In genomic region chr3:127177226-127177625, GRCh38 we compare ENCODE assay signal across 14 cellular contexts. TPM values are rescaled to one million over a fixed set of nuclear protein-coding genes. Genes with fewer than 3 reads are reported as not detected.
DNase-seq lines count a peak whose midpoint lies in the region; ATAC-seq, FAIRE-seq and TF ChIP-seq lines count a peak whose summit lies in the region.
"Had no signal": no experiment of that assay in that cellular context is flagged by ENCODE, and none has a peak within 500 bp of the region (broad histone marks: within the 10 kb centered on the region; RNA-seq: fewer than 3 reads in every experiment).

No MANE protein-coding gene starts in this region.

- H3K79me2 ChIP-seq in DND-41 (ENCODE audit: insufficient read depth, low read length) (no peaks in the 10 kb centered on the region), H1 (ENCODE audit: control insufficient read depth in 1 of 2, insufficient read depth in 2 of 2, low read length in 2 of 2) (no peaks in the 10 kb centered on the region)

- H2BK120ac ChIP-seq in H1 (replicated peaks; ENCODE audit: low read depth, low read length), result no peak overlapping the region

- H3K27me3 ChIP-seq in DND-41 (ENCODE audit: insufficient read depth, low read length, poor library complexity), result no peaks in the 10 kb centered on the region
- no peaks in the 10 kb centered on the region for H3K27me3 ChIP-seq in H1 (replicated peaks in 1 of 4; ENCODE audit: control insufficient read depth in 3 of 4, extremely low read depth in 1 of 4, insufficient read depth in 3 of 4, low read length in 3 of 4)
- H3K27me3 ChIP-seq in pancreas, result no peaks in the 10 kb centered on the region

- H2AFZ ChIP-seq in DND-41 (ENCODE audit: low read depth, low read length) (no peak overlapping the region), H1 (ENCODE audit: low read length) (no peak overlapping the region)

- H4K20me1 ChIP-seq in DND-41 (ENCODE audit: insufficient read depth, low read length) (no peaks in the 10 kb centered on the region), H1 (replicated peaks in 1 of 2; ENCODE audit: control insufficient read depth in 1 of 2, insufficient read depth in 2 of 2, low read length in 2 of 2) (peaks cover 0 to 2% of the 10 kb centered on the region in 2 experiments)

- H3K4me3 ChIP-seq in DND-41 (ENCODE audit: low read depth in 1 of 2, low read length in 2 of 2) (no peak overlapping the region), LNCaP clone FGC (ENCODE audit: low read depth, low read length) (no peak overlapping the region), H1 (ENCODE audit: extremely low read depth in 1 of 4, insufficient read depth in 2 of 4, low read depth in 3 of 4, low read length in 4 of 4) (no peak overlapping the region), pancreas (no peak overlapping the region)

- H3K4me1 ChIP-seq in DND-41 (ENCODE audit: insufficient read depth, low read length) (no peaks in the 10 kb centered on the region), H1 (replicated peaks in 1 of 4; ENCODE audit: control insufficient read depth in 3 of 4, insufficient read depth in 4 of 4, low read length in 3 of 4) (peaks cover 0 to 3% (median 1%) of the 10 kb centered on the region in 4 experiments; a peak in 2 of 7 replicates), pancreas (no peaks in the 10 kb centered on the region)

- H4K8ac ChIP-seq in H1 (ENCODE audit: extremely low read depth, insufficient read depth, low read length), result no peak overlapping the region

- no peak for ATAC-seq in DND-41 (ENCODE audit: insufficient read depth, low read depth)
- peak in 3 of 4 donors; percentile 42 to 73 (median 66) for ATAC-seq in pancreas
- ATAC-seq in HG03097 (IDR thresholded peaks at IDR 0.05; ENCODE audit: low FRiP score, unreplicated experiment), result no peak
- ATAC-seq in HG02970 (IDR thresholded peaks at IDR 0.05; ENCODE audit: low FRiP score, unreplicated experiment), result no peak
- ATAC-seq in HG03378 (IDR thresholded peaks at IDR 0.05; ENCODE audit: unreplicated experiment), result no peak

- intact Hi-C loops in pancreas (cut with DNase I), result no loop called here

- no peak overlapping the region for H2BK15ac ChIP-seq in H1 (ENCODE audit: low read length)

- H3K9me3 ChIP-seq in DND-41 (ENCODE audit: insufficient read depth, low read length, severe bottlenecking), result peaks cover 2% of the 10 kb centered on the region
- no peaks in the 10 kb centered on the region for H3K9me3 ChIP-seq in H1 (ENCODE audit: insufficient read depth in 2 of 2, low read depth in 1 of 2, low read length in 1 of 2)
- H3K9me3 ChIP-seq in pancreas, result no peaks in the 10 kb centered on the region

- H3K4me2 ChIP-seq in DND-41 (ENCODE audit: insufficient read depth, low read length) (no peak overlapping the region), H1 (ENCODE audit: insufficient read depth in 1 of 2, low read depth in 2 of 2, low read length in 2 of 2) (no peak overlapping the region)

- H3K27ac ChIP-seq in DND-41 (ENCODE audit: low read length) (no peak overlapping the region), H1 (ENCODE audit: low read depth, low read length) (no peak overlapping the region), pancreas (no peak overlapping the region)

- WGBS in H1 (ENCODE audit: extremely low coverage in 1 of 2, insufficient coverage in 1 of 2, insufficient read length in 1 of 2, insufficient replicate concordance in 2 of 2, low coverage in 1 of 2, low lambda C conversion rate in 2 of 2, missing lambda C conversion rate in 1 of 2), 2 experiments, result 54% methylated on average over 1 of the region's 1 CpG; no CpG with 5 or more reads in 1 of the 2 experiments
- 29 to 31% methylated on average over 1 of the region's 1 CpG for WGBS in pancreas, 2 donors

- no peak overlapping the region for H3K56ac ChIP-seq in H1 (replicated peaks; ENCODE audit: insufficient read length, low read depth, low read length)

- H3K23ac ChIP-seq in H1 (ENCODE audit: insufficient read length), result no peak overlapping the region

- H2AK5ac ChIP-seq in H1 (ENCODE audit: low read depth, low read length), result no peak overlapping the region

- H3K36me3 ChIP-seq in DND-41 (ENCODE audit: insufficient read depth, low read length), result no peaks in the 10 kb centered on the region
- H3K36me3 ChIP-seq in H1 (ENCODE audit: control insufficient read depth in 2 of 4, insufficient read depth in 4 of 4, low read length in 3 of 4), result no peaks in the 10 kb centered on the region
- H3K36me3 ChIP-seq in pancreas, result no peaks in the 10 kb centered on the region

- no peak overlapping the region for H2BK12ac ChIP-seq in H1 (ENCODE audit: low read depth, low read length)

- no peaks in the 10 kb centered on the region for H3K79me1 ChIP-seq in H1 (ENCODE audit: low read depth, low read length)

- no peak overlapping the region for H3K4ac ChIP-seq in H1 (replicated peaks; ENCODE audit: insufficient read length, low read depth, low read length)

- no peak overlapping the region for H3K14ac ChIP-seq in H1 (ENCODE audit: insufficient read length)

- H4K5ac ChIP-seq in H1 (ENCODE audit: insufficient read length, low read depth, low read length), result no peak overlapping the region

- H3K18ac ChIP-seq in H1 (ENCODE audit: extremely low read depth, low read length), result no peak overlapping the region

- peak; percentile 34 to 56 for TF ChIP-seq RAD21 in H1 (IDR thresholded peaks at IDR 0.05 in 1 of 2, conservative IDR thresholded peaks at IDR 0.05 in 1 of 2; ENCODE audit: low read depth in 2 of 2, low read length in 2 of 2)

- CTCF ChIA-PET in H1 (lab: Charles Lee; ENCODE audit: partially characterized antibody), result interaction anchor here (0.6 to 1.6 kb wide), 2 partner anchors 207 to 280 kb away, joined by 4 read pairs; no protein-coding TSS in a partner anchor

- no peak overlapping the region for H2BK20ac ChIP-seq in H1 (ENCODE audit: low read length)

- no peak for DNase-seq in DND-41
- peak; percentile 44 for DNase-seq in LNCaP clone FGC (ENCODE audit: low read depth)
- no peak for DNase-seq in H1 (ENCODE audit: low read depth in 1 of 2, low spot score in 2 of 2)
- peak in 1 of 6 donors; percentile 34 for DNase-seq in pancreas
- DNase-seq in RCC 7860 (ENCODE audit: low spot score), result no peak
- DNase-seq: aorta; RPMI8226; stimulated activated CD4-positive, alpha-beta T cell treated with anti-CD3 and anti-CD28 coated beads, Interleukin-15, amount 100 ng/mL, for 24 hours had no signal

- H4K91ac ChIP-seq in H1 (replicated peaks; ENCODE audit: insufficient read length, low read length), result no peak overlapping the region

- no peak for TF ChIP-seq EP300 in H1 (IDR thresholded peaks at IDR 0.05; ENCODE audit: borderline replicate concordance in 1 of 2, low read depth in 2 of 2, low read length in 2 of 2)

- FAIRE-seq in H1 (lab: Jason Lieb, UNC), result no peak
- FAIRE-seq in pancreas (lab: Jason Lieb, UNC), result no peak
- FAIRE-seq in RCC 7860 (lab: Jason Lieb, UNC), result no peak
- FAIRE-seq: HTR-8/SVneo, TTC549 had no signal

- H2BK5ac ChIP-seq in H1 (ENCODE audit: low read depth, low read length), result no peak overlapping the region

- TF ChIP-seq POLR2A in H1 (IDR thresholded peaks at IDR 0.05; ENCODE audit: control extremely low read depth in 1 of 2, low read depth in 2 of 2, low read length in 2 of 2), result no peak

- H3K9ac ChIP-seq in DND-41 (ENCODE audit: low read depth, low read length), result no peak overlapping the region
- no peak overlapping the region for H3K9ac ChIP-seq in H1 (replicated peaks in 1 of 4; ENCODE audit: extremely low read depth in 1 of 4, low read depth in 3 of 4, low read length in 3 of 4)

- POLR2A ChIA-PET in H1 (lab: Charles Lee; ENCODE audit: partially characterized antibody), result no interaction called here

- no peaks in the 10 kb centered on the region for H3K23me2 ChIP-seq in H1 (ENCODE audit: low read depth, low read length)

- TF ChIP-seq CTCF in DND-41 (IDR thresholded peaks at IDR 0.05; ENCODE audit: borderline replicate concordance, extremely low read depth, low read length, poor library complexity, severe bottlenecking) (peak; percentile 4), LNCaP clone FGC (IDR thresholded peaks at IDR 0.05; ENCODE audit: control insufficient read depth, extremely low read depth, insufficient read depth) (peak; percentile 68), H1 (IDR thresholded peaks at IDR 0.05; ENCODE audit: control extremely low read depth in 1 of 3, insufficient read depth in 1 of 3, low read depth in 1 of 3, low read length in 3 of 3) (peak in 2 of 3 experiments; percentile 13 to 16; a peak in 2 of 4 replicates), pancreas (IDR thresholded peaks at IDR 0.05) (peak in 1 of 4 donors; percentile 12)

TF ChIP-seq in H1, 55 proteins besides CTCF, POLR2A, EP300 and RAD21:
- TF ChIP-seq BCL11A (IDR thresholded peaks at IDR 0.05; ENCODE audit: low read depth in 2 of 2, low read length in 2 of 2) (no peak), RFX5 (IDR thresholded peaks at IDR 0.05; ENCODE audit: borderline replicate concordance, low read depth, low read length) (no peak), EZH2 (IDR thresholded peaks at IDR 0.05; ENCODE audit: low read depth, low read length, severe bottlenecking) (no peak), PHF8 (conservative IDR thresholded peaks at IDR 0.05; ENCODE audit: low read depth, low read length) (no peak), POLR2AphosphoS5 (IDR thresholded peaks at IDR 0.05; ENCODE audit: low read depth, low read length) (no peak), E2F6 (IDR thresholded peaks at IDR 0.05) (no peak)
- TF ChIP-seq, protein P1, sequence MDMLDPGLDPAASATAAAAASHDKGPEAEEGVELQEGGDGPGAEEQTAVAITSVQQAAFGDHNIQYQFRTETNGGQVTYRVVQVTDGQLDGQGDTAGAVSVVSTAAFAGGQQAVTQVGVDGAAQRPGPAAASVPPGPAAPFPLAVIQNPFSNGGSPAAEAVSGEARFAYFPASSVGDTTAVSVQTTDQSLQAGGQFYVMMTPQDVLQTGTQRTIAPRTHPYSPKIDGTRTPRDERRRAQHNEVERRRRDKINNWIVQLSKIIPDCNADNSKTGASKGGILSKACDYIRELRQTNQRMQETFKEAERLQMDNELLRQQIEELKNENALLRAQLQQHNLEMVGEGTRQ (IDR thresholded peaks at IDR 0.05; ENCODE audit: low read length), result no peak
TF ChIP-seq in H1: peak in this region for 0.

RNA-seq across cellular contexts. Expression of gene PRR23E, which starts 15.7 kb away (rescaled TPM):
- total RNA-seq in H1 (2021; fragmentation: NEBNext Ultra II Directional; extraction: Animal tissue kit (Norgen Biotek cat#: 25700)), result not detected in 2 replicates
- not detected in 2 replicates for polyA plus RNA-seq in H1 (2011; rRNA removed)
- polyA plus RNA-seq in H1 (2011; cell fraction: cytosol; rRNA removed), result not detected
- not detected for polyA plus RNA-seq in H1 (2011; cell fraction: nucleus; rRNA removed)
- 0.09 TPM in 1 of 4 replicates, not detected in the others for polyA plus RNA-seq in H1 (2012, experiment 1 of 2)
- not detected for polyA plus RNA-seq in H1 (2012, experiment 2 of 2)
- not detected for polyA plus RNA-seq in H1 (2013, experiment 1 of 2)
- polyA plus RNA-seq in H1 (2013, experiment 2 of 2), result 0.02 TPM
- not detected in 2 replicates for polyA minus RNA-seq in H1 (2011; rRNA and poly(A)+ RNA removed)
- polyA minus RNA-seq in H1 (2011; cell fraction: cytosol; rRNA and poly(A)+ RNA removed), result not detected
- not detected for polyA minus RNA-seq in H1 (2011; cell fraction: nucleus; rRNA and poly(A)+ RNA removed)
- not detected for total RNA-seq in pancreas
- not detected for polyA plus RNA-seq in pancreas
- total RNA-seq: aorta had no signal
- polyA plus RNA-seq: aorta, neural cell had no signal

Comparison
In these comparisons a context has a peak if more than half of its experiments do, and no peak if none do; other contexts are left out.
1. ATAC-seq: peak in pancreas (3 of 4); none in DND-41 (single experiment), HG03097 (single experiment), HG02970 (single experiment) and HG03378 (single experiment).